Comparison of ENCODE assay signal across 13 cellular contexts in genomic region chr16:82761236-82761635, GRCh38.
DNase-seq lines count a peak whose midpoint lies in the region; ATAC-seq and TF ChIP-seq lines count a peak whose summit lies in the region.
"Had no signal": no experiment of that assay in that cellular context is flagged by ENCODE, and none has a peak within 500 bp of the region (broad histone marks: within the 10 kb centered on the region; RNA-seq: fewer than 3 reads in every experiment).

No MANE protein-coding gene starts in this region.

- H3K4me2 ChIP-seq in BLaER1: peak overlapping the region; percentile 63

- H3K27me3 ChIP-seq in BLaER1: no peaks in the 10 kb centered on the region
- no peaks in the 10 kb centered on the region for H3K27me3 ChIP-seq in heart left ventricle
- H3K27me3 ChIP-seq: SJCRH30 had no signal

- H3K27ac Mint-ChIP-seq in mesothelial cell of epicardium: no peak overlapping the region
- H3K27ac Mint-ChIP-seq: activated naive CD8-positive, alpha-beta T cell treated with anti-CD3 and anti-CD28 coated beads, Interleukin-2, amount 10 ng/mL, durations not matched to agents 7 days and 5 days; nephron had no signal

- no peak overlapping the region for H3K9ac ChIP-seq in BLaER1

- H3K27ac ChIP-seq in BLaER1 (peak overlapping the region; percentile 11; the same call in 1 of the 2 replicates), heart left ventricle (peak overlapping the region; percentile 32 to 80 (median 63))
- H3K27ac ChIP-seq: SJCRH30 had no signal

- H3K9me3 ChIP-seq in BLaER1 (peaks cover 13% of the 10 kb centered on the region; the same call in 1 of the 2 replicates), heart left ventricle (no peaks in the 10 kb centered on the region)
- H3K9me3 ChIP-seq: SJCRH30 had no signal

- in situ Hi-C loops in astrocyte of the cerebellum (cut with HindIII; ENCODE audit: low sequenced_read_pairs): no loop called here

- peaks cover 23% of the 10 kb centered on the region for H3K27me3 Mint-ChIP-seq in mesothelial cell of epicardium (ENCODE audit: low read depth)
- H3K27me3 Mint-ChIP-seq: activated naive CD8-positive, alpha-beta T cell treated with anti-CD3 and anti-CD28 coated beads, Interleukin-2, amount 10 ng/mL, durations not matched to agents 7 days and 5 days had no signal

- ATAC-seq in heart left ventricle (peak; percentile 91 to 94 (median 92)), HG03469 (IDR thresholded peaks at IDR 0.05; ENCODE audit: unreplicated experiment) (no peak)

- H3K9me3 Mint-ChIP-seq in mesothelial cell of epicardium: no peaks in the 10 kb centered on the region
- H3K9me3 Mint-ChIP-seq: activated naive CD8-positive, alpha-beta T cell treated with anti-CD3 and anti-CD28 coated beads, Interleukin-2, amount 10 ng/mL, durations not matched to agents 7 days and 5 days; CD8-positive, alpha-beta memory T cell; nephron had no signal

- no peak for TF ChIP-seq POLR2A in heart left ventricle (IDR thresholded peaks at IDR 0.05)

- H3K36me3 Mint-ChIP-seq in mesothelial cell of epicardium: no peaks in the 10 kb centered on the region
- H3K36me3 Mint-ChIP-seq: activated naive CD8-positive, alpha-beta T cell treated with anti-CD3 and anti-CD28 coated beads, Interleukin-2, amount 10 ng/mL, durations not matched to agents 7 days and 5 days; CD8-positive, alpha-beta memory T cell had no signal

- no peaks in the 10 kb centered on the region for H4K20me1 ChIP-seq in BLaER1

- WGBS in heart left ventricle, 4 donors: 27 to 67% (median 42%) methylated on average over 4 of the region's 4 CpGs

- H3K4me3 ChIP-seq in BLaER1 (no peak overlapping the region), astrocyte of the cerebellum (ENCODE audit: low read depth, low read length) (no peak overlapping the region), heart left ventricle (peak overlapping the region in 5 of 12 donors; percentile 12 to 40 (median 28))
- H3K4me3 ChIP-seq: SJCRH30 had no signal

- intact Hi-C loops in heart left ventricle (cut with DNase I): loop anchor here in 2 of 10 donors (5.0 to 10.0 kb wide), 3 partner anchors 81 to 594 kb away; no protein-coding TSS in a partner anchor

- H3K4me1 Mint-ChIP-seq in mesothelial cell of epicardium: no peaks in the 10 kb centered on the region

- no peaks in the 10 kb centered on the region for H3K36me3 ChIP-seq in BLaER1
- no peaks in the 10 kb centered on the region for H3K36me3 ChIP-seq in heart left ventricle
- H3K36me3 ChIP-seq: SJCRH30 had no signal

- TF ChIP-seq CTCF in astrocyte of the cerebellum (IDR thresholded peaks at IDR 0.05; ENCODE audit: low read depth, low read length, missing control alignments) (no peak), heart left ventricle (IDR thresholded peaks at IDR 0.05) (no peak), mesothelial cell of epicardium (IDR thresholded peaks at IDR 0.05; ENCODE audit: unreplicated experiment) (no peak)

- no peak overlapping the region for H3K4me3 Mint-ChIP-seq in mesothelial cell of epicardium
- H3K4me3 Mint-ChIP-seq: activated naive CD8-positive, alpha-beta T cell treated with anti-CD3 and anti-CD28 coated beads, Interleukin-2, amount 10 ng/mL, durations not matched to agents 7 days and 5 days; nephron had no signal

- DNase-seq in astrocyte of the cerebellum (ENCODE audit: low read depth) (peak; percentile 45), heart left ventricle (peak; percentile 78 to 93 (median 86)), pulmonary artery endothelial cell (ENCODE audit: low read depth, low spot score) (peak; percentile 29), NCI-H2029 treated with DMSO at 0.1 percent for 48 hours (lab: John Stamatoyannopoulos, UW) (no peak), DMS 273 treated with DMSO at 0.1 percent for 48 hours (lab: John Stamatoyannopoulos, UW) (no peak), mesothelial cell of epicardium (ENCODE audit: low spot score in 2 of 2, unreplicated experiment in 2 of 2) (no peak)
- DNase-seq: activated naive CD8-positive, alpha-beta T cell treated with anti-CD3 and anti-CD28 coated beads, Interleukin-2, amount 10 ng/mL, durations not matched to agents 7 days and 5 days; CD8-positive, alpha-beta memory T cell; NCI-H226; SJCRH30 had no signal

- peaks cover 37% of the 10 kb centered on the region for H3K4me1 ChIP-seq in BLaER1
- peaks cover 0 to 40% (median 20%) of the 10 kb centered on the region in 12 donors for H3K4me1 ChIP-seq in heart left ventricle
- H3K4me1 ChIP-seq: SJCRH30 had no signal

Comparison
In these comparisons a context has a peak if more than half of its experiments do, and no peak if none do; other contexts are left out.
1. DNase-seq: peak in astrocyte of the cerebellum (single experiment), heart left ventricle (5 of 5) and pulmonary artery endothelial cell (single experiment); none in NCI-H2029 treated with DMSO at 0.1 percent for 48 hours (single experiment), DMS 273 treated with DMSO at 0.1 percent for 48 hours (single experiment) and mesothelial cell of epicardium (0 of 2).